Comparison of ENCODE assay signal across 8 cellular contexts in genomic region chr7:5827755-5828154, GRCh38.
DNase-seq lines count a peak whose midpoint lies in the region; ATAC-seq and TF ChIP-seq lines count a peak whose summit lies in the region.

No MANE protein-coding gene starts in this region.

- peak; percentile 72 for TF ChIP-seq CTCF in DND-41 (IDR thresholded peaks at IDR 0.05; ENCODE audit: borderline replicate concordance, extremely low read depth, low read length, poor library complexity, severe bottlenecking)
- TF ChIP-seq CTCF in LNCAP (IDR thresholded peaks at IDR 0.05) = peak; percentile 53

- no peak overlapping the region for H3K4me2 ChIP-seq in DND-41 (ENCODE audit: insufficient read depth, low read length)

- H3K9me3 ChIP-seq in DND-41 (ENCODE audit: insufficient read depth, low read length, severe bottlenecking) = no peaks in the 10 kb centered on the region

- no peaks in the 10 kb centered on the region for H3K27me3 ChIP-seq in DND-41 (ENCODE audit: insufficient read depth, low read length, poor library complexity)

- no peaks in the 10 kb centered on the region for H3K36me3 ChIP-seq in DND-41 (ENCODE audit: insufficient read depth, low read length)

- no peak overlapping the region for H3K4me3 ChIP-seq in DND-41 (ENCODE audit: low read depth in 1 of 2, low read length in 2 of 2)

- no peaks in the 10 kb centered on the region for H3K79me2 ChIP-seq in DND-41 (ENCODE audit: insufficient read depth, low read length)

- no peak overlapping the region for H3K27ac ChIP-seq in DND-41 (ENCODE audit: low read length)

- H4K20me1 ChIP-seq in DND-41 (ENCODE audit: insufficient read depth, low read length) = no peaks in the 10 kb centered on the region

- no peak overlapping the region for H3K9ac ChIP-seq in DND-41 (ENCODE audit: low read depth, low read length)

- no peak overlapping the region for H2AFZ ChIP-seq in DND-41 (ENCODE audit: low read depth, low read length)

- ATAC-seq in DND-41 (ENCODE audit: insufficient read depth, low read depth) (no peak), GM19467 (IDR thresholded peaks at IDR 0.05; ENCODE audit: unreplicated experiment) (no peak), HG02852 (IDR thresholded peaks at IDR 0.05; ENCODE audit: unreplicated experiment) (no peak), GM19324 (IDR thresholded peaks at IDR 0.05; ENCODE audit: low FRiP score, unreplicated experiment) (no peak)

- H3K4me1 ChIP-seq in DND-41 (ENCODE audit: insufficient read depth, low read length) = peaks cover 14% of the 10 kb centered on the region

- peak; percentile 50 for DNase-seq in DND-41
- peak; percentile 39 for DNase-seq in activated T-cell treated with anti-CD3 and anti-CD28 coated beads for 4 hours
- peak; percentile 44 for DNase-seq in iPS-NIHi11 (ENCODE audit: low spot score)
- no peak for DNase-seq in NCI-H2227 treated with DMSO at 0.1 percent for 48 hours (lab: John Stamatoyannopoulos, UW)
